1 cellular context compared by ENCODE assay signal in the genomic region with DNA sequence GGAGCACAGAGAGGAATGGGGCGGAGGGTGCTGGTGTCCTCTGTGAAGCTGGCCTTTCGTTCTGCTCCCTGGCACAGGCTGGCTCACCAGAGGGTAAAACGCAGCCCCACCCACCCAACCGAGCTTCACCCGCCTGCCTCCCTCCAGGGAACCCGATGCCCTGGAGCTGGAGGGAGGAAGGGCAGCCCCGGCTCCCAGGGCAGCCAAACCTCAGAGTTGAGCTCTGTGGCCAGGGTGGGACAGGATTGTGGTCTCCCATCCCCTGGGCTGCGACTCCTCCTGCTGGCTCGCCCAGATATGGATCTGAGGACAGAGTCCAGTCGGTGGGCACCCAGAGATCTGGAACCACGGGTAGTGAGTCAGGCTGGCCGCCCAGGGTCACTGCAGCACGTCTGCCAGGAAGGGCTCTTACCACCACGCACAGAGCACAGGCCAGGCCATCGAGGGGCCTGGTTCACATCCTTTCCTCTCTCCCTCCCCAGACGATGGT.
TF ChIP-seq lines count a peak whose summit lies in the region.

No MANE protein-coding gene starts in this region.

TF ChIP-seq in H1, 55 proteins besides CTCF, POLR2A, EP300 and RAD21:
- no peak for TF ChIP-seq EZH2 (IDR thresholded peaks at IDR 0.05; ENCODE audit: low read depth, low read length, severe bottlenecking)
- no peak for TF ChIP-seq NANOG (IDR thresholded peaks at IDR 0.05; ENCODE audit: insufficient read depth, low read depth, low read length, poor library complexity, severe bottlenecking)
